In the genomic region with DNA sequence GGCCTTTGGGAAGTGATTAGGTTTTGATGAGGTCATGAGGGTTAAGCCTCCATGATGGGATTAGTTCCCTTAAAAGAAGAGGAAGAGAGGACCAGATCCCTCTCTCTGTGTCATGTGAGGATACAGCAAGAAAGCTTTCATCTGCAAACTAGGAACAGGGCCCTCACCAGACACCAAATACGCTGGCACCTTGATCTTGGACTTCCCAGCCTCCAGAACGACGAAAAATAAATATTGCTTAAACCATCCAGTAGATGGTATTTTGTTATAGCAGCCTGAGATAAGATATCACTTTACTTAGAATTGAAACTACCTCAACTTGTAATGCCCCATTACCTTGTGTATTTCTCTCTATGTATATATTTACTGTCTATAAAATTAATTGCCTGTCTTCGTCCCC, we compare ENCODE assay signal across 8 cellular contexts.
"Had no signal": no experiment of that assay in that cellular context is flagged by ENCODE, and none has a peak within 500 bp of the region (broad histone marks: within the 10 kb centered on the region; RNA-seq: fewer than 3 reads in every experiment).

No MANE protein-coding gene starts in this region.

- H3K4me3 ChIP-seq: GM12878 had no signal

- FAIRE-seq: G401.6, GM12878, GM12891, GM12892, GM18507, GM19239 had no signal

- ATAC-seq: GM12878 had no signal

- DNase-seq: GDM1, GF-D8 had no signal
